23 cellular contexts compared by ENCODE assay signal in genomic region chr16:53740476-53740875, GRCh38.
"Had no signal": no experiment of that assay in that cellular context is flagged by ENCODE, and none has a peak within 500 bp of the region (broad histone marks: within the 10 kb centered on the region; RNA-seq: fewer than 3 reads in every experiment).

No MANE protein-coding gene starts in this region.

- ATAC-seq: gastrocnemius medialis; left cardiac atrium; left lung; naive thymus-derived CD4-positive, alpha-beta T cell; stimulated activated naive B cell treated with anti-CD40 and anti-IgM and Interleukin-4, amounts not matched to agents 10 μg/mL and 1 μg/mL and 100 μg/mL, for 72 hours had no signal

- H3K27ac Mint-ChIP-seq: nephron; stimulated activated naive B cell treated with anti-CD40 and anti-IgM and Interleukin-4, amounts not matched to agents 10 μg/mL and 1 μg/mL and 100 μg/mL, for 72 hours; stimulated activated naive CD8-positive, alpha-beta T cell treated with anti-CD3 and anti-CD28 coated beads, Interleukin-15, Interleukin-2, amounts not matched to agents 100 ng/mL and 50 ng/mL, for 24 hours had no signal

- H3K4me2 ChIP-seq: hepatocyte had no signal

- DNase-seq: dorsolateral prefrontal cortex; effector CD4-positive, alpha-beta T cell; foreskin fibroblast; gastrocnemius medialis; head of caudate nucleus; left cardiac atrium; left lung; mesenchymal stem cell; midbrain; naive thymus-derived CD4-positive, alpha-beta T cell; nucleus accumbens; small intestine; stimulated activated CD4-positive, alpha-beta T cell treated with anti-CD3 and anti-CD28 coated beads, Interleukin-15, amount 100 ng/mL, for 24 hours; stimulated activated CD4-positive, alpha-beta T cell treated with anti-CD3 and anti-CD28 coated beads, Interleukin-2, amount 100 ng/mL, for 48 hours; stimulated activated naive B cell treated with anti-CD40 and anti-IgM and Interleukin-4, amounts not matched to agents 10 μg/mL and 1 μg/mL and 100 μg/mL, for 72 hours; upper lobe of left lung had no signal

- H3K4me3 ChIP-seq: dorsolateral prefrontal cortex, gastrocnemius medialis, hepatocyte, left lung, prostate gland, right atrium auricular region, thoracic aorta, tibial nerve, upper lobe of left lung had no signal

- H3K27me3 ChIP-seq: dorsolateral prefrontal cortex, gastrocnemius medialis, hepatocyte, left lung, right atrium auricular region, tibial nerve, upper lobe of left lung had no signal

- H2AFZ ChIP-seq: hepatocyte had no signal

- H3K4me1 ChIP-seq: prostate gland had no signal

- H3K4me3 Mint-ChIP-seq: naive thymus-derived CD4-positive, alpha-beta T cell; nephron; stimulated activated naive B cell treated with anti-CD40 and anti-IgM and Interleukin-4, amounts not matched to agents 10 μg/mL and 1 μg/mL and 100 μg/mL, for 72 hours; stimulated activated naive CD8-positive, alpha-beta T cell treated with anti-CD3 and anti-CD28 coated beads, Interleukin-15, Interleukin-2, amounts not matched to agents 100 ng/mL and 50 ng/mL, for 24 hours had no signal

- H3K36me3 ChIP-seq: gastrocnemius medialis, left lung, prostate gland, right atrium auricular region, thoracic aorta, tibial nerve, upper lobe of left lung had no signal

- H3K9me3 ChIP-seq: gastrocnemius medialis, left lung, prostate gland, right atrium auricular region, thoracic aorta, tibial nerve, upper lobe of left lung had no signal

- H3K27me3 Mint-ChIP-seq: naive thymus-derived CD4-positive, alpha-beta T cell; stimulated activated naive B cell treated with anti-CD40 and anti-IgM and Interleukin-4, amounts not matched to agents 10 μg/mL and 1 μg/mL and 100 μg/mL, for 72 hours; stimulated activated naive CD8-positive, alpha-beta T cell treated with anti-CD3 and anti-CD28 coated beads, Interleukin-15, Interleukin-2, amounts not matched to agents 100 ng/mL and 50 ng/mL, for 24 hours had no signal

- H3K9me3 Mint-ChIP-seq: nephron; stimulated activated naive B cell treated with anti-CD40 and anti-IgM and Interleukin-4, amounts not matched to agents 10 μg/mL and 1 μg/mL and 100 μg/mL, for 72 hours; stimulated activated naive CD8-positive, alpha-beta T cell treated with anti-CD3 and anti-CD28 coated beads, Interleukin-15, Interleukin-2, amounts not matched to agents 100 ng/mL and 50 ng/mL, for 24 hours had no signal

- H3K27ac ChIP-seq: dorsolateral prefrontal cortex, gastrocnemius medialis, hepatocyte, left lung, prostate gland, right atrium auricular region, thoracic aorta, tibial nerve, upper lobe of left lung had no signal
